ENCODE assay signal across 38 cellular contexts in genomic region chr5:24646915-24647314, GRCh38. TPM values are rescaled to one million over a fixed set of nuclear protein-coding genes. Genes with fewer than 3 reads are reported as not detected.
"Had no signal": no experiment of that assay in that cellular context is flagged by ENCODE, and none has a peak within 500 bp of the region (broad histone marks: within the 10 kb centered on the region; RNA-seq: fewer than 3 reads in every experiment).

No MANE protein-coding gene starts in this region.

- H3K36me3 ChIP-seq: brain microvascular endothelial cell, MG63, WERI-Rb-1 had no signal

- H3K27ac ChIP-seq: brain microvascular endothelial cell, WERI-Rb-1 had no signal

- ATAC-seq: activated CD8-positive, alpha-beta T cell treated with anti-CD3 and anti-CD28 coated beads for 36 hours; activated T-cell treated with anti-CD3 and anti-CD28 coated beads, Interleukin-2, amount 50 U/mL, for 72 hours; activated T-helper 17 cell treated with anti-CD3 and anti-CD28 coated beads, Interleukin-2, amount 50 U/mL, for 72 hours; Panc1; SK-N-SH treated with all-trans-retinoic acid at 6 μM for 48 hours had no signal

- H3K4me3 ChIP-seq: MG63 had no signal

- H3K9me3 ChIP-seq: MG63 had no signal

- H3K27me3 ChIP-seq: brain microvascular endothelial cell, MG63 had no signal

- DNase-seq: activated CD4-positive, alpha-beta T cell treated with anti-CD3 and anti-CD28 coated beads for 1 hour; activated CD4-positive, alpha-beta T cell treated with anti-CD3 and anti-CD28 coated beads, Interleukin-2, amount 10 ng/mL, durations not matched to agents 24 days and 14 days; activated CD4-positive, alpha-beta T cell treated with anti-CD3 and anti-CD28 coated beads, Interleukin-2, amount 50 U/mL, for 4 hours; activated CD4-positive, CD25-positive, alpha-beta regulatory T cell; activated CD8-positive, alpha-beta T cell treated with anti-CD3 and anti-CD28 coated beads for 36 hours; activated effector memory CD4-positive, alpha-beta T cell treated with anti-CD3 and anti-CD28 coated beads, Interleukin-2, amount 50 U/mL, for 16 hours; activated naive CD4-positive, alpha-beta T cell; activated naive CD4-positive, alpha-beta T cell treated with anti-CD3 and anti-CD28 coated beads, Interleukin-2, amount 50 U/mL, for 16 hours; activated naive CD8-positive, alpha-beta T cell treated with anti-CD3 and anti-CD28 coated beads for 36 hours; activated T-cell treated with anti-CD3 and anti-CD28 coated beads, Interleukin-2, amount 50 U/mL, for 1 hour; activated T-cell treated with anti-CD3 and anti-CD28 coated beads, Interleukin-2, amount 50 U/mL, for 72 hours; amniotic stem cell; aorta; brain microvascular endothelial cell; central memory CD4-positive, alpha-beta T cell; Kasumi-1; KG1; MG63; NCI-H1048; NCI-H1105 treated with DMSO at 0.1 percent for 48 hours; NCI-H1436; NCI-H1694; NCI-H1930; NCI-H2171 treated with DMSO at 0.1 percent for 48 hours; NCI-H2227 treated with DMSO at 0.1 percent for 48 hours; NCI-H446; NCI-H510A treated with DMSO at 0.1 percent for 48 hours; NCI-H526 treated with DMSO at 0.1 percent for 48 hours; SIG-M5; T-helper 1 cell; T-helper 2 cell; T-helper 9 cell; WERI-Rb-1 had no signal

RNA-seq across cellular contexts. Expression of gene CDH10, which starts 2.1 kb away (rescaled TPM):
- total RNA-seq: activated CD4-positive, alpha-beta T cell treated with anti-CD3 and anti-CD28 coated beads, Interleukin-2, amount 10 ng/mL, durations not matched to agents 24 days and 14 days; activated CD8-positive, alpha-beta memory T cell treated with anti-CD3 and anti-CD28 coated beads for 36 hours; activated CD8-positive, alpha-beta T cell treated with anti-CD3 and anti-CD28 coated beads for 36 hours; activated naive CD8-positive, alpha-beta T cell treated with anti-CD3 and anti-CD28 coated beads for 36 hours; activated T-cell treated with anti-CD3 and anti-CD28 coated beads, Interleukin-2, amount 50 U/mL, for 72 hours; activated T-helper 17 cell treated with anti-CD3 and anti-CD28 coated beads, Interleukin-2, amount 50 U/mL, for 72 hours; aorta; RPMI7951 had no signal
- polyA plus RNA-seq: aorta had no signal
